Comparison of ENCODE assay signal across 1 cellular context in genomic region chr5:82467006-82467561, GRCh38.
TF ChIP-seq lines count a peak whose summit lies in the region.

No MANE protein-coding gene starts in this region.

TF ChIP-seq in H1, 55 proteins besides CTCF, POLR2A, EP300 and RAD21 (continued from another document):
- no peak for TF ChIP-seq POU5F1 (IDR thresholded peaks at IDR 0.05; ENCODE audit: low read depth, low read length)
- no peak for TF ChIP-seq MAX (IDR thresholded peaks at IDR 0.05)
- no peak for TF ChIP-seq TAF1 (IDR thresholded peaks at IDR 0.05; ENCODE audit: low read depth, low read length)
- TF ChIP-seq EZH2 (IDR thresholded peaks at IDR 0.05; ENCODE audit: low read depth, low read length, severe bottlenecking) = no peak
- no peak for TF ChIP-seq ATF2 (IDR thresholded peaks at IDR 0.05; ENCODE audit: low read length)
- TF ChIP-seq KDM5A (IDR thresholded peaks at IDR 0.05; ENCODE audit: low read length) = no peak
- no peak for TF ChIP-seq CBX5 (IDR thresholded peaks at IDR 0.05; ENCODE audit: low read depth, low read length)
- TF ChIP-seq ASH2L (IDR thresholded peaks at IDR 0.05; ENCODE audit: low read length) = no peak
